Comparison of ENCODE assay signal across 1 cellular context in genomic region chr2:26086779-26087178, GRCh38.
TF ChIP-seq lines count a peak whose summit lies in the region.

No MANE protein-coding gene starts in this region.

TF ChIP-seq in K562, 482 proteins besides CTCF, POLR2A, EP300 and RAD21 (continued from another document):
- TF ChIP-seq REST (CRISPR knock-in tag; IDR thresholded peaks at IDR 0.05; ENCODE audit: low read depth) (no peak), RFX5 (IDR thresholded peaks at IDR 0.05; ENCODE audit: low read depth, low read length) (no peak), TRIM24 (IDR thresholded peaks at IDR 0.05) (peak in 1 of 2 experiments; percentile 51; a peak in 1 of 4 replicates), NRF1 (conservative IDR thresholded peaks at IDR 0.05 in 1 of 2, IDR thresholded peaks at IDR 0.05 in 1 of 2) (no peak), EP400 (IDR thresholded peaks at IDR 0.05) (no peak), SOX6 (IDR thresholded peaks at IDR 0.05) (no peak), CREB5 (CRISPR knock-in tag; IDR thresholded peaks at IDR 0.05) (no peak)
